Comparison of ENCODE assay signal across 1 cellular context in the genomic region with DNA sequence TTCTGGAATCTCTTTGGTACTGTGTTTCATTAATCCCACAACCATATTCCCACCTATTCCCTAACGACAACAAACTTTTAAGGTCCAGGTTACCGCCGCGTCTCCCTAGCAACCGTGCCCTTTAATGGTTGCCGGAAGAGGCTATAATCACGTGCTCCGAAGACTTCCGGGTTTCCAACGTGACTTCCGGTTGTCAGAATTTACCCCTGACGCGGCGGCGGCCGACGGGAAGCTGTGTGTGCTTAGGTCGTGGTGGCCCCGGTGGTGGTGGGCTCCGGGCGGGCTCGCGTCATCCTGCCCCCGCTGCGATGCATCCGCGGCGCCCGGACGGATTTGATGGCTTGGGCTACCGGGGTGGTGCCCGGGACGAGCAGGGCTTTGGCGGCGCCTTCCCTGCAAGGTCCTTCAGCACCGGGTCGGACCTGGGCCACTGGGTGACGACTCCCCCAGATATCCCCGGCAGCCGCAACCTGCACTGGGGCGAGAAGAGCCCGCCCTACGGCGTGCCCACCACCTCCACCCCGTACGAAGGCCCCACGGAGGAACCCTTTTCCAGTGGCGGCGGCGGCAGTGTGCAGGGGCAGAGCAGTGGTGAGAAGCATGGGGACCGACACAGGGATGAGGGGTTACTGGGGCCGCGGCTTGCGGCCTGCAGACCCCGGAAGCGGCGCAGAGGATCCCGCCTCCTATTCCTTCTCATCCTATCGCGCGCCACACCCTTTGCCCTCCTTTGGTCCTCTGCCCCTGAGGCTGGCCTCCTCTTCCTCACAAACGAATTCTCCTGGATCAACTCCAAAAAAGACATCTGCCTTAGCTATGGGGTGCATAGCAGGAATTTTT.
TF ChIP-seq lines count a peak whose summit lies in the region.

A gene (plus strand): TSS at position 196 of the 840 bp plus-strand sequence. CDS start 113 bp downstream, at position 309.

TF ChIP-seq in K562, 482 proteins besides CTCF, POLR2A, EP300 and RAD21 (continued from another document and continues in another):
- TF ChIP-seq, protein P1, sequence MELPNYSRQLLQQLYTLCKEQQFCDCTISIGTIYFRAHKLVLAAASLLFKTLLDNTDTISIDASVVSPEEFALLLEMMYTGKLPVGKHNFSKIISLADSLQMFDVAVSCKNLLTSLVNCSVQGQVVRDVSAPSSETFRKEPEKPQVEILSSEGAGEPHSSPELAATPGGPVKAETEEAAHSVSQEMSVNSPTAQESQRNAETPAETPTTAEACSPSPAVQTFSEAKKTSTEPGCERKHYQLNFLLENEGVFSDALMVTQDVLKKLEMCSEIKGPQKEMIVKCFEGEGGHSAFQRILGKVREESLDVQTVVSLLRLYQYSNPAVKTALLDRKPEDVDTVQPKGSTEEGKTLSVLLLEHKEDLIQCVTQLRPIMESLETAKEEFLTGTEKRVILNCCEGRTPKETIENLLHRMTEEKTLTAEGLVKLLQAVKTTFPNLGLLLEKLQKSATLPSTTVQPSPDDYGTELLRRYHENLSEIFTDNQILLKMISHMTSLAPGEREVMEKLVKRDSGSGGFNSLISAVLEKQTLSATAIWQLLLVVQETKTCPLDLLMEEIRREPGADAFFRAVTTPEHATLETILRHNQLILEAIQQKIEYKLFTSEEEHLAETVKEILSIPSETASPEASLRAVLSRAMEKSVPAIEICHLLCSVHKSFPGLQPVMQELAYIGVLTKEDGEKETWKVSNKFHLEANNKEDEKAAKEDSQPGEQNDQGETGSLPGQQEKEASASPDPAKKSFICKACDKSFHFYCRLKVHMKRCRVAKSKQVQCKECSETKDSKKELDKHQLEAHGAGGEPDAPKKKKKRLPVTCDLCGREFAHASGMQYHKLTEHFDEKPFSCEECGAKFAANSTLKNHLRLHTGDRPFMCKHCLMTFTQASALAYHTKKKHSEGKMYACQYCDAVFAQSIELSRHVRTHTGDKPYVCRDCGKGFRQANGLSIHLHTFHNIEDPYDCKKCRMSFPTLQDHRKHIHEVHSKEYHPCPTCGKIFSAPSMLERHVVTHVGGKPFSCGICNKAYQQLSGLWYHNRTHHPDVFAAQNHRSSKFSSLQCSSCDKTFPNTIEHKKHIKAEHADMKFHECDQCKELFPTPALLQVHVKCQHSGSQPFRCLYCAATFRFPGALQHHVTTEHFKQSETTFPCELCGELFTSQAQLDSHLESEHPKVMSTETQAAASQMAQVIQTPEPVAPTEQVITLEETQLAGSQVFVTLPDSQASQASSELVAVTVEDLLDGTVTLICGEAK (IDR thresholded peaks at IDR 0.05): peak; percentile 97
- TF ChIP-seq, protein P1 (CRISPR knock-in tag; IDR thresholded peaks at IDR 0.05): no peak
- TF ChIP-seq MYC (IDR thresholded peaks at IDR 0.05; ENCODE audit: low read depth, low read length) (peak; percentile 41; the same call in 1 of the 2 replicates), MYC (CRISPR knock-in tag; IDR thresholded peaks at IDR 0.05; ENCODE audit: borderline replicate concordance, low read depth) (peak; percentile 69; the same call in 1 of the 2 replicates), CSDE1 (IDR thresholded peaks at IDR 0.05) (peak in 1 of 2 experiments; percentile 80; a peak in 1 of 4 replicates), CREBBP (IDR thresholded peaks at IDR 0.05; ENCODE audit: low read depth, low read length) (no peak), SMARCB1 (IDR thresholded peaks at IDR 0.05; ENCODE audit: insufficient read length, low read depth) (no peak), ZNF41 (CRISPR knock-in tag; conservative IDR thresholded peaks at IDR 0.05) (no peak), JUN (IDR thresholded peaks at IDR 0.05; ENCODE audit: borderline replicate concordance, low read depth, low read length) (0 out of 2 replicates have a peak, but pooled peaks have one; percentile 13), JUN (CRISPR knock-in tag; IDR thresholded peaks at IDR 0.05; ENCODE audit: borderline replicate concordance) (0 out of 2 replicates have a peak, but pooled peaks have one; percentile 57), ZC3H11A (IDR thresholded peaks at IDR 0.05; ENCODE audit: low read depth, low read length) (no peak), HDAC1 (IDR thresholded peaks at IDR 0.05) (peak in 1 of 2 experiments; percentile 93; a peak in 2 of 4 replicates), TFAM (CRISPR knock-in tag; conservative IDR thresholded peaks at IDR 0.05) (no peak), ZBTB17 (CRISPR knock-in tag; IDR thresholded peaks at IDR 0.05) (0 out of 2 replicates have a peak, but pooled peaks have one; percentile 43), SPI1 (IDR thresholded peaks at IDR 0.05; ENCODE audit: borderline replicate concordance, low read depth, low read length) (0 out of 2 replicates have a peak, but pooled peaks have one; percentile 14), YY1 (IDR thresholded peaks at IDR 0.05; ENCODE audit: borderline replicate concordance in 1 of 3, control insufficient read depth in 1 of 3, extremely low read depth in 1 of 3, insufficient read depth in 3 of 3, insufficient read length in 1 of 3, insufficient replicate concordance in 2 of 3, low read depth in 1 of 3, low read length in 2 of 3) (peak; percentile 29 to 92 (median 77)), HNRNPLL (IDR thresholded peaks at IDR 0.05; ENCODE audit: low read depth, low read length, poor library complexity, severe bottlenecking) (peak; percentile 46), ZBTB8A (IDR thresholded peaks at IDR 0.05; ENCODE audit: partially characterized antibody) (no peak), RBM14 (IDR thresholded peaks at IDR 0.05; ENCODE audit: borderline replicate concordance, insufficient read depth, low read depth, low read length) (no peak), ZNF24 (IDR thresholded peaks at IDR 0.05) (no peak), ELF4 (CRISPR knock-in tag; IDR thresholded peaks at IDR 0.05) (peak; percentile 17; the same call in 1 of the 2 replicates), GABPB1 (CRISPR knock-in tag; IDR thresholded peaks at IDR 0.05) (peak; percentile 94), CHD1 (IDR thresholded peaks at IDR 0.05; ENCODE audit: low read length) (no peak), RBBP5 (IDR thresholded peaks at IDR 0.05; ENCODE audit: borderline replicate concordance, insufficient read depth, low read length, poor library complexity, severe bottlenecking) (peak; percentile 89), TCF7L2 (IDR thresholded peaks at IDR 0.05; ENCODE audit: low read depth, low read length) (no peak), TOE1 (IDR thresholded peaks at IDR 0.05; ENCODE audit: borderline replicate concordance) (peak; percentile 90), TOE1 (CRISPR knock-in tag; IDR thresholded peaks at IDR 0.05; ENCODE audit: borderline replicate concordance, low read depth) (no peak), MAFF (IDR thresholded peaks at IDR 0.05; ENCODE audit: low read length) (no peak), BRF1 (IDR thresholded peaks at IDR 0.05; ENCODE audit: borderline replicate concordance, extremely low read depth, insufficient read length) (no peak), NEUROD1 (IDR thresholded peaks at IDR 0.05; ENCODE audit: borderline replicate concordance, low read depth, low read length, partially characterized antibody) (peak; percentile 15), ZFP30 (CRISPR knock-in tag; IDR thresholded peaks at IDR 0.05; ENCODE audit: borderline replicate concordance) (no peak), ZNF830 (CRISPR knock-in tag; IDR thresholded peaks at IDR 0.05) (no peak), ZNF79 (CRISPR knock-in tag; IDR thresholded peaks at IDR 0.05; ENCODE audit: low read depth) (no peak), ZNF644 (tag; IDR thresholded peaks at IDR 0.05; ENCODE audit: low read depth) (no peak), EHMT2 (IDR thresholded peaks at IDR 0.05) (peak; percentile 92; the same call in 1 of the 2 replicates), RBFOX2 (IDR thresholded peaks at IDR 0.05; ENCODE audit: low read depth, low read length) (peak; percentile 96), BMI1 (IDR thresholded peaks at IDR 0.05; ENCODE audit: low read length) (peak; percentile 80), ZFX (CRISPR knock-in tag; IDR thresholded peaks at IDR 0.05) (peak; percentile 93), POLR2B (IDR thresholded peaks at IDR 0.05; ENCODE audit: low read depth, partially characterized antibody) (peak; percentile 68), ZNF23 (CRISPR knock-in tag; IDR thresholded peaks at IDR 0.05) (no peak), BRD9 (IDR thresholded peaks at IDR 0.05; ENCODE audit: low read depth, partially characterized antibody) (no peak), PML (IDR thresholded peaks at IDR 0.05; ENCODE audit: low read length) (peak; percentile 54; the same call in 1 of the 2 replicates)
- TF ChIP-seq, protein P2, sequence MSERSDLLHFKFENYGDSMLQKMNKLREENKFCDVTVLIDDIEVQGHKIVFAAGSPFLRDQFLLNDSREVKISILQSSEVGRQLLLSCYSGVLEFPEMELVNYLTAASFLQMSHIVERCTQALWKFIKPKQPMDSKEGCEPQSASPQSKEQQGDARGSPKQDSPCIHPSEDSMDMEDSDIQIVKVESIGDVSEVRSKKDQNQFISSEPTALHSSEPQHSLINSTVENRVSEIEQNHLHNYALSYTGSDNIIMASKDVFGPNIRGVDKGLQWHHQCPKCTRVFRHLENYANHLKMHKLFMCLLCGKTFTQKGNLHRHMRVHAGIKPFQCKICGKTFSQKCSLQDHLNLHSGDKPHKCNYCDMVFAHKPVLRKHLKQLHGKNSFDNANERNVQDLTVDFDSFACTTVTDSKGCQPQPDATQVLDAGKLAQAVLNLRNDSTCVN (CRISPR knock-in tag; IDR thresholded peaks at IDR 0.05): no peak
- TF ChIP-seq, protein P3, sequence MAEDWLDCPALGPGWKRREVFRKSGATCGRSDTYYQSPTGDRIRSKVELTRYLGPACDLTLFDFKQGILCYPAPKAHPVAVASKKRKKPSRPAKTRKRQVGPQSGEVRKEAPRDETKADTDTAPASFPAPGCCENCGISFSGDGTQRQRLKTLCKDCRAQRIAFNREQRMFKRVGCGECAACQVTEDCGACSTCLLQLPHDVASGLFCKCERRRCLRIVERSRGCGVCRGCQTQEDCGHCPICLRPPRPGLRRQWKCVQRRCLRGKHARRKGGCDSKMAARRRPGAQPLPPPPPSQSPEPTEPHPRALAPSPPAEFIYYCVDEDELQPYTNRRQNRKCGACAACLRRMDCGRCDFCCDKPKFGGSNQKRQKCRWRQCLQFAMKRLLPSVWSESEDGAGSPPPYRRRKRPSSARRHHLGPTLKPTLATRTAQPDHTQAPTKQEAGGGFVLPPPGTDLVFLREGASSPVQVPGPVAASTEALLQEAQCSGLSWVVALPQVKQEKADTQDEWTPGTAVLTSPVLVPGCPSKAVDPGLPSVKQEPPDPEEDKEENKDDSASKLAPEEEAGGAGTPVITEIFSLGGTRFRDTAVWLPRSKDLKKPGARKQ (CRISPR knock-in tag; IDR thresholded peaks at IDR 0.05): no peak
- TF ChIP-seq, protein P4, sequence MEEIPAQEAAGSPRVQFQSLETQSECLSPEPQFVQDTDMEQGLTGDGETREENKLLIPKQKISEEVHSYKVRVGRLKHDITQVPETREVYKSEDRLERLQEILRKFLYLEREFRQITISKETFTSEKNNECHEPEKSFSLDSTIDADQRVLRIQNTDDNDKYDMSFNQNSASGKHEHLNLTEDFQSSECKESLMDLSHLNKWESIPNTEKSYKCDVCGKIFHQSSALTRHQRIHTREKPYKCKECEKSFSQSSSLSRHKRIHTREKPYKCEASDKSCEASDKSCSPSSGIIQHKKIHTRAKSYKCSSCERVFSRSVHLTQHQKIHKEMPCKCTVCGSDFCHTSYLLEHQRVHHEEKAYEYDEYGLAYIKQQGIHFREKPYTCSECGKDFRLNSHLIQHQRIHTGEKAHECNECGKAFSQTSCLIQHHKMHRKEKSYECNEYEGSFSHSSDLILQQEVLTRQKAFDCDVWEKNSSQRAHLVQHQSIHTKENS (CRISPR knock-in tag; IDR thresholded peaks at IDR 0.05): no peak
- TF ChIP-seq, protein P5, sequence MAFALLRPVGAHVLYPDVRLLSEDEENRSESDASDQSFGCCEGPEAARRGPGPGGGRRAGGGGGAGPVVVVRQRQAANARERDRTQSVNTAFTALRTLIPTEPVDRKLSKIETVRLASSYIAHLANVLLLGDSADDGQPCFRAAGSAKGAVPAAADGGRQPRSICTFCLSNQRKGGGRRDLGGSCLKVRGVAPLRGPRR (CRISPR knock-in tag; IDR thresholded peaks at IDR 0.05): no peak
- TF ChIP-seq, protein P6, sequence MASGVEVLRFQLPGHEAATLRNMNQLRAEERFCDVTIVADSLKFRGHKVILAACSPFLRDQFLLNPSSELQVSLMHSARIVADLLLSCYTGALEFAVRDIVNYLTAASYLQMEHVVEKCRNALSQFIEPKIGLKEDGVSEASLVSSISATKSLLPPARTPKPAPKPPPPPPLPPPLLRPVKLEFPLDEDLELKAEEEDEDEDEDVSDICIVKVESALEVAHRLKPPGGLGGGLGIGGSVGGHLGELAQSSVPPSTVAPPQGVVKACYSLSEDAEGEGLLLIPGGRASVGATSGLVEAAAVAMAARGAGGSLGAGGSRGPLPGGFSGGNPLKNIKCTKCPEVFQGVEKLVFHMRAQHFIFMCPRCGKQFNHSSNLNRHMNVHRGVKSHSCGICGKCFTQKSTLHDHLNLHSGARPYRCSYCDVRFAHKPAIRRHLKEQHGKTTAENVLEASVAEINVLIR (CRISPR knock-in tag; IDR thresholded peaks at IDR 0.05): peak; percentile 60
- TF ChIP-seq, protein P7, sequence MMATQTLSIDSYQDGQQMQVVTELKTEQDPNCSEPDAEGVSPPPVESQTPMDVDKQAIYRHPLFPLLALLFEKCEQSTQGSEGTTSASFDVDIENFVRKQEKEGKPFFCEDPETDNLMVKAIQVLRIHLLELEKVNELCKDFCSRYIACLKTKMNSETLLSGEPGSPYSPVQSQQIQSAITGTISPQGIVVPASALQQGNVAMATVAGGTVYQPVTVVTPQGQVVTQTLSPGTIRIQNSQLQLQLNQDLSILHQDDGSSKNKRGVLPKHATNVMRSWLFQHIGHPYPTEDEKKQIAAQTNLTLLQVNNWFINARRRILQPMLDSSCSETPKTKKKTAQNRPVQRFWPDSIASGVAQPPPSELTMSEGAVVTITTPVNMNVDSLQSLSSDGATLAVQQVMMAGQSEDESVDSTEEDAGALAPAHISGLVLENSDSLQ (IDR thresholded peaks at IDR 0.05): peak; percentile 71
